18 cellular contexts compared by ENCODE assay signal in genomic region chr22:49861642-49862407, GRCh38. TPM values are rescaled to one million over a fixed set of nuclear protein-coding genes. Genes with fewer than 3 reads are reported as not detected.
DNase-seq lines count a peak whose midpoint lies in the region; ATAC-seq, FAIRE-seq and TF ChIP-seq lines count a peak whose summit lies in the region.
"Had no signal": no experiment of that assay in that cellular context is flagged by ENCODE, and none has a peak within 500 bp of the region (broad histone marks: within the 10 kb centered on the region; RNA-seq: fewer than 3 reads in every experiment).

No MANE protein-coding gene starts in this region.

- H3K36me3 Mint-ChIP-seq in activated CD4-positive, alpha-beta T cell treated with anti-CD3 and anti-CD28 coated beads, Interleukin-2, amount 10 ng/mL, durations not matched to agents 7 days and 5 days (ENCODE audit: low read depth), result peaks cover 30% of the 10 kb centered on the region

- H3K27ac Mint-ChIP-seq in activated CD4-positive, alpha-beta T cell treated with anti-CD3 and anti-CD28 coated beads, Interleukin-2, amount 10 ng/mL, durations not matched to agents 7 days and 5 days, result no peak overlapping the region

- CTCF ChIA-PET in activated CD4-positive, alpha-beta T cell treated with anti-CD3 and anti-CD28 coated beads, Interleukin-2, amount 10 ng/mL, durations not matched to agents 7 days and 5 days (lab: Charles Lee), result no interaction called here

- peaks cover 2% of the 10 kb centered on the region for H3K36me3 ChIP-seq in bronchial epithelial cell (ENCODE audit: control insufficient read depth, insufficient read depth, low read length)

- POLR2A ChIA-PET in activated CD4-positive, alpha-beta T cell treated with anti-CD3 and anti-CD28 coated beads, Interleukin-2, amount 10 ng/mL, durations not matched to agents 7 days and 5 days (lab: Charles Lee), result no interaction called here

- no peaks in the 10 kb centered on the region for H3K27me3 ChIP-seq in bronchial epithelial cell (ENCODE audit: control insufficient read depth, insufficient read depth, low read length)
- H3K27me3 ChIP-seq: foreskin keratinocyte, tibial nerve had no signal

- H3K4me3 ChIP-seq in bronchial epithelial cell (ENCODE audit: low read depth, low read length), result no peak overlapping the region
- H3K4me3 ChIP-seq in retinal pigment epithelial cell (ENCODE audit: low read length), result no peak overlapping the region
- H3K4me3 ChIP-seq: lung, SK-N-MC, tibial nerve had no signal

- peaks cover 13% of the 10 kb centered on the region for H3K9me3 Mint-ChIP-seq in activated CD4-positive, alpha-beta T cell treated with anti-CD3 and anti-CD28 coated beads, Interleukin-2, amount 10 ng/mL, durations not matched to agents 7 days and 5 days

- H3K27me3 Mint-ChIP-seq in activated CD4-positive, alpha-beta T cell treated with anti-CD3 and anti-CD28 coated beads, Interleukin-2, amount 10 ng/mL, durations not matched to agents 7 days and 5 days, result no peaks in the 10 kb centered on the region

- ATAC-seq in HG03469 (IDR thresholded peaks at IDR 0.05; ENCODE audit: unreplicated experiment), result no peak
- ATAC-seq: foreskin keratinocyte, sciatic nerve had no signal

- peak; percentile 58 for FAIRE-seq in bronchial epithelial cell (lab: Jason Lieb, UNC)
- FAIRE-seq: D721Med had no signal

- H3K4me3 Mint-ChIP-seq in activated CD4-positive, alpha-beta T cell treated with anti-CD3 and anti-CD28 coated beads, Interleukin-2, amount 10 ng/mL, durations not matched to agents 7 days and 5 days, result no peak overlapping the region

- DNase-seq in activated effector memory CD4-positive, alpha-beta T cell treated with anti-CD3 and anti-CD28 coated beads, Interleukin-2, amount 50 U/mL, for 16 hours, result peak; percentile 59
- DNase-seq in activated effector memory CD4-positive, alpha-beta T cell treated with Interleukin-2 at 50 U/mL for 16 hours, result no peak
- peak; percentile 10 for DNase-seq in NCI-H69 (lab: John Stamatoyannopoulos, UW)
- no peak for DNase-seq in bronchial epithelial cell (ENCODE audit: low read depth)
- no peak for DNase-seq in retinal pigment epithelial cell (ENCODE audit: low read depth)
- no peak for DNase-seq in middle frontal gyrus (ENCODE audit: extremely low spot score, low spot score)
- no peak for DNase-seq in activated CD4-positive, alpha-beta T cell treated with anti-CD3 and anti-CD28 coated beads, Interleukin-2, amount 10 ng/mL, durations not matched to agents 7 days and 5 days
- DNase-seq: foreskin keratinocyte; NCI-H1417 treated with DMSO at 0.1 percent for 48 hours; NCI-H226; stimulated activated CD4-positive, alpha-beta T cell treated with anti-CD3 and anti-CD28 coated beads, Interleukin-4, amount 100 ng/mL, for 1 hour; WERI-Rb-1 had no signal

- TF ChIP-seq CTCF in bronchial epithelial cell (IDR thresholded peaks at IDR 0.05; ENCODE audit: insufficient read depth, low read length, severe bottlenecking), result no peak
- TF ChIP-seq CTCF in retinal pigment epithelial cell (conservative IDR thresholded peaks at IDR 0.05; ENCODE audit: low read depth, low read length), result peak; percentile 17

- peaks cover 39% of the 10 kb centered on the region for H3K4me1 Mint-ChIP-seq in activated CD4-positive, alpha-beta T cell treated with anti-CD3 and anti-CD28 coated beads, Interleukin-2, amount 10 ng/mL, durations not matched to agents 7 days and 5 days

RNA-seq across cellular contexts. Expression of gene ZBED4, which starts 8.2 kb away (rescaled TPM):
- 14.0 and 15.7 TPM in 2 replicates for total RNA-seq in bronchial epithelial cell
- 10 to 100 TPM; 20.0 to 20.8 TPM for total RNA-seq in activated CD4-positive, alpha-beta T cell treated with anti-CD3 and anti-CD28 coated beads, Interleukin-2, amount 10 ng/mL, durations not matched to agents 7 days and 5 days

RNA-seq across cellular contexts. Expression of gene BRD1, which starts 34.2 kb away (rescaled TPM):
- total RNA-seq in bronchial epithelial cell, result 18.2 and 28.0 TPM in 2 replicates
- 10 to 100 TPM; 46.9 to 49.2 TPM for total RNA-seq in activated CD4-positive, alpha-beta T cell treated with anti-CD3 and anti-CD28 coated beads, Interleukin-2, amount 10 ng/mL, durations not matched to agents 7 days and 5 days

RNA-seq across cellular contexts. Expression of gene ALG12, which starts 56.4 kb away (rescaled TPM):
- total RNA-seq in bronchial epithelial cell, result 11.8 and 18.7 TPM in 2 replicates
- 10 to 100 TPM; 21.4 to 28.5 TPM for total RNA-seq in activated CD4-positive, alpha-beta T cell treated with anti-CD3 and anti-CD28 coated beads, Interleukin-2, amount 10 ng/mL, durations not matched to agents 7 days and 5 days

RNA-seq across cellular contexts. Expression of gene CRELD2, which starts 56.6 kb away (rescaled TPM):
- 57.4 and 71.6 TPM in 2 replicates for total RNA-seq in bronchial epithelial cell
- total RNA-seq in activated CD4-positive, alpha-beta T cell treated with anti-CD3 and anti-CD28 coated beads, Interleukin-2, amount 10 ng/mL, durations not matched to agents 7 days and 5 days, result 10 to 100 TPM; 42.4 to 47.9 TPM

Comparison
In these comparisons a context has a peak if more than half of its experiments do, and no peak if none do; other contexts are left out.
1. DNase-seq: peak in activated effector memory CD4-positive, alpha-beta T cell treated with anti-CD3 and anti-CD28 coated beads, Interleukin-2, amount 50 U/mL, for 16 hours (single experiment) and NCI-H69 (single experiment); none in activated effector memory CD4-positive, alpha-beta T cell treated with Interleukin-2 at 50 U/mL for 16 hours (single experiment), bronchial epithelial cell (single experiment), retinal pigment epithelial cell (single experiment), middle frontal gyrus (single experiment) and activated CD4-positive, alpha-beta T cell treated with anti-CD3 and anti-CD28 coated beads, Interleukin-2, amount 10 ng/mL, durations not matched to agents 7 days and 5 days (single experiment).